ENCODE assay signal across 34 cellular contexts in the genomic region with DNA sequence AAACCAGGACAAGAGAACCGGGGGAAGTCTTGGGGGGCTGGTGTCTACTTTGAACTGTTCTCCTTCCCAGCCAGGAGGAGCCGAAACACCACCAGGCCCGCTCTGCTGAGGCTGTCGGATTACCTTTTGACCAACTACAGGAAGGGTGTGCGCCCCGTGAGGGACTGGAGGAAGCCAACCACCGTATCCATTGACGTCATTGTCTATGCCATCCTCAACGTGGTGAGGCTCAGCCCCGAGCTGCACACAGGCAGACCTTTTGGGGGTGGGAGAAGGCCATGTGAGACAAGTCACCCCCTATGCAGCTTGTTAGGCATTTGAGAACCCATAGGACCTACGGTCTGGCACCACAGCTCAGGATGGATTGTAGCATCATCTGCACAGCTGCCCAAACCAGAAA. TPM values are rescaled to one million over a fixed set of nuclear protein-coding genes. Genes with fewer than 3 reads are reported as not detected.
DNase-seq lines count a peak whose midpoint lies in the region; ATAC-seq and TF ChIP-seq lines count a peak whose summit lies in the region.
"Had no signal": no experiment of that assay in that cellular context is flagged by ENCODE, and none has a peak within 500 bp of the region (broad histone marks: within the 10 kb centered on the region; RNA-seq: fewer than 3 reads in every experiment).

No MANE protein-coding gene starts in this region.

- peaks cover 6 to 49% (median 41%) of the 10 kb centered on the region in 10 experiments; a peak in 19 of 20 replicates for H3K4me1 ChIP-seq in BLaER1 treated with 17β-estradiol and CSF1 and Interleukin-3, amounts not matched to agents 10 nM and 100 nM
- H3K4me1 ChIP-seq in RWPE2 (ENCODE audit: insufficient read depth, poor library complexity, severe bottlenecking), result peaks cover 3% of the 10 kb centered on the region
- H3K4me1 ChIP-seq: vagina had no signal

- peak overlapping the region; percentile 7 to 92 (median 81); a peak in 20 of 22 replicates for H3K4me2 ChIP-seq in BLaER1 treated with 17β-estradiol and CSF1 and Interleukin-3, amounts not matched to agents 10 nM and 100 nM
- H3K4me2 ChIP-seq: GM23338 had no signal

- H3K27me3 Mint-ChIP-seq in naive B cell, result no peaks in the 10 kb centered on the region

- H3K27ac ChIP-seq in BLaER1 treated with 17β-estradiol and CSF1 and Interleukin-3, amounts not matched to agents 10 nM and 100 nM, result no peak overlapping the region
- H3K27ac ChIP-seq in RWPE2 (ENCODE audit: poor library complexity, severe bottlenecking), result no peak overlapping the region
- H3K27ac ChIP-seq: brain microvascular endothelial cell, gastroesophageal sphincter, pancreas, SK-N-MC, tibial artery, vagina had no signal

- no peak for TF ChIP-seq CTCF in RWPE2 (IDR thresholded peaks at IDR 0.05; ENCODE audit: poor library complexity, severe bottlenecking)

- H3K27me3 ChIP-seq in BLaER1 treated with 17β-estradiol and CSF1 and Interleukin-3, amounts not matched to agents 10 nM and 100 nM, result peaks cover 0 to 16% (median 7%) of the 10 kb centered on the region in 11 experiments; a peak in 8 of 22 replicates
- peaks cover 32% of the 10 kb centered on the region for H3K27me3 ChIP-seq in RWPE2 (ENCODE audit: insufficient read depth, poor library complexity, severe bottlenecking)
- H3K27me3 ChIP-seq: brain microvascular endothelial cell, pancreas, vagina had no signal

- ATAC-seq in GM19397 (IDR thresholded peaks at IDR 0.05; ENCODE audit: unreplicated experiment) (peak; percentile 29), RWPE2 (ENCODE audit: low read depth) (no peak), naive B cell (ENCODE audit: low read depth in 2 of 2) (peak; percentile 85), GM21390 (IDR thresholded peaks at IDR 0.05; ENCODE audit: unreplicated experiment) (no peak), GM21367 (IDR thresholded peaks at IDR 0.05; ENCODE audit: unreplicated experiment) (no peak)
- ATAC-seq: gastroesophageal sphincter, GM23338, pancreas had no signal

- peaks cover 51 to 81% (median 66%) of the 10 kb centered on the region in 3 donors for H3K4me1 Mint-ChIP-seq in naive B cell
- H3K4me1 Mint-ChIP-seq: CD8-positive, alpha-beta memory T cell had no signal

- no peaks in the 10 kb centered on the region for H3K9me3 Mint-ChIP-seq in naive B cell
- H3K9me3 Mint-ChIP-seq: activated CD4-positive, alpha-beta memory T cell treated with anti-CD3 and anti-CD28 coated beads, Interleukin-2, amount 10 ng/mL, durations not matched to agents 7 days and 5 days; activated T-helper 1 cell treated with anti-CD3 and anti-CD28 coated beads, Interleukin-12 subunit alpha, Interleukin-12 subunit beta, Interleukin-2, Interleukin-4 antibody, amounts not matched to agents 30 ng/mL and 10 ng/mL and 1 ng/mL, durations not matched to agents 14 hours and 24 hours and 36 hours; CD8-positive, alpha-beta memory T cell; GM23338 had no signal

- peak overlapping the region; percentile 25 to 87 (median 74) for H3K4me3 Mint-ChIP-seq in naive B cell
- H3K4me3 Mint-ChIP-seq: activated CD4-positive, alpha-beta memory T cell treated with anti-CD3 and anti-CD28 coated beads, Interleukin-2, amount 10 ng/mL, durations not matched to agents 7 days and 5 days; activated T-helper 1 cell treated with anti-CD3 and anti-CD28 coated beads, Interleukin-12 subunit alpha, Interleukin-12 subunit beta, Interleukin-2, Interleukin-4 antibody, amounts not matched to agents 30 ng/mL and 10 ng/mL and 1 ng/mL, durations not matched to agents 14 hours and 24 hours and 36 hours; CD8-positive, alpha-beta memory T cell; GM23338 had no signal

- no peak overlapping the region for H3K4me3 ChIP-seq in BLaER1 treated with 17β-estradiol and CSF1 and Interleukin-3, amounts not matched to agents 10 nM and 100 nM
- no peak overlapping the region for H3K4me3 ChIP-seq in RWPE2 (ENCODE audit: severe bottlenecking)
- H3K4me3 ChIP-seq: gastroesophageal sphincter, GM23338, lung, pancreas, SK-N-MC, tibial artery, vagina had no signal

- no peaks in the 10 kb centered on the region for H3K9me3 ChIP-seq in BLaER1 treated with 17β-estradiol and CSF1 and Interleukin-3, amounts not matched to agents 10 nM and 100 nM (replicated peaks in 1 of 11)
- H3K9me3 ChIP-seq in RWPE2 (ENCODE audit: severe bottlenecking), result no peaks in the 10 kb centered on the region
- H3K9me3 ChIP-seq: gastroesophageal sphincter, pancreas, tibial artery, vagina had no signal

- DNase-seq in RWPE2 (ENCODE audit: low spot score), result peak; percentile 47
- DNase-seq in naive B cell, result peak; percentile 90
- DNase-seq in COR-L47 (lab: John Stamatoyannopoulos, UW), result no peak
- no peak for DNase-seq in SIG-M5 (lab: John Stamatoyannopoulos, UW)
- DNase-seq: activated CD4-positive, alpha-beta memory T cell treated with anti-CD3 and anti-CD28 coated beads, Interleukin-2, amount 10 ng/mL, durations not matched to agents 7 days and 5 days; activated CD4-positive, CD25-positive, alpha-beta regulatory T cell treated with anti-CD3 and anti-CD28 coated beads, Interleukin-2, amount 50 U/mL, for 72 hours; activated CD8-positive, alpha-beta memory T cell treated with anti-CD3 and anti-CD28 coated beads, Interleukin-2, amount 50 U/mL, for 4 hours; activated naive CD4-positive, alpha-beta T cell treated with anti-CD3 and anti-CD28 coated beads, Interleukin-2, amount 50 U/mL, for 16 hours; amygdala; brain microvascular endothelial cell; CD8-positive, alpha-beta memory T cell; cerebellar nuclear complex; DMS 273 treated with DMSO at 0.1 percent for 48 hours; hypothalamus; KBM-7; NCI-H1105; NCI-H187 treated with DMSO at 0.1 percent for 48 hours; NCI-H2171; pancreas; small intestine; T-helper 2 cell; tibial artery had no signal

- H3K9ac ChIP-seq in BLaER1 treated with 17β-estradiol and CSF1 and Interleukin-3, amounts not matched to agents 10 nM and 100 nM, result no peak overlapping the region

- no peaks in the 10 kb centered on the region for H3K36me3 ChIP-seq in BLaER1 treated with 17β-estradiol and CSF1 and Interleukin-3, amounts not matched to agents 10 nM and 100 nM
- no peaks in the 10 kb centered on the region for H3K36me3 ChIP-seq in RWPE2 (ENCODE audit: low read depth)
- H3K36me3 ChIP-seq: brain microvascular endothelial cell, gastroesophageal sphincter, pancreas, tibial artery, vagina had no signal

- peak overlapping the region; percentile 95 to 100 (median 98) for H3K27ac Mint-ChIP-seq in naive B cell
- H3K27ac Mint-ChIP-seq: activated CD4-positive, alpha-beta memory T cell treated with anti-CD3 and anti-CD28 coated beads, Interleukin-2, amount 10 ng/mL, durations not matched to agents 7 days and 5 days; activated T-helper 1 cell treated with anti-CD3 and anti-CD28 coated beads, Interleukin-12 subunit alpha, Interleukin-12 subunit beta, Interleukin-2, Interleukin-4 antibody, amounts not matched to agents 30 ng/mL and 10 ng/mL and 1 ng/mL, durations not matched to agents 14 hours and 24 hours and 36 hours; GM23338 had no signal

- H4K20me1 ChIP-seq in BLaER1 treated with 17β-estradiol and CSF1 and Interleukin-3, amounts not matched to agents 10 nM and 100 nM, result peaks cover 0 to 11% (median 0%) of the 10 kb centered on the region in 11 experiments; a peak in 3 of 22 replicates

- H3K36me3 Mint-ChIP-seq in naive B cell, result no peaks in the 10 kb centered on the region
- H3K36me3 Mint-ChIP-seq: CD8-positive, alpha-beta memory T cell had no signal

RNA-seq across cellular contexts. Expression of gene HTR3A, which starts 2.8 kb away (rescaled TPM):
- polyA plus RNA-seq in naive B cell (ENCODE audit: low read depth in 6 of 6), result 10 to 100 TPM in 1 of 6 donors, 1 to 10 TPM in 5; 1.8 to 16.1 (median 4.4) TPM
- polyA plus RNA-seq: CD8-positive, alpha-beta memory T cell; fibroblast of lung; neural cell had no signal

Comparison
In these comparisons a context has a peak if more than half of its experiments do, and no peak if none do; other contexts are left out.
1. ATAC-seq: peak in GM19397 (single experiment) and naive B cell (2 of 2); none in RWPE2 (single experiment), GM21390 (single experiment) and GM21367 (single experiment).
2. DNase-seq: peak in RWPE2 (single experiment) and naive B cell (single experiment); none in COR-L47 (single experiment) and SIG-M5 (single experiment).